In genomic region chr7:76063525-76063924, GRCh38 we compare ENCODE assay signal across 14 cellular contexts. TPM values are rescaled to one million over a fixed set of nuclear protein-coding genes. Genes with fewer than 3 reads are reported as not detected.
DNase-seq lines count a peak whose midpoint lies in the region; ATAC-seq and TF ChIP-seq lines count a peak whose summit lies in the region.
"Had no signal": no experiment of that assay in that cellular context is flagged by ENCODE, and none has a peak within 500 bp of the region (broad histone marks: within the 10 kb centered on the region; RNA-seq: fewer than 3 reads in every experiment).

No MANE protein-coding gene starts in this region.

- H3K9me3 ChIP-seq in heart right ventricle (no peaks in the 10 kb centered on the region), transverse colon (no peaks in the 10 kb centered on the region)

- DNase-seq in SIG-M5 treated with dmso at 0.1 percent for 504 hours (lab: John Stamatoyannopoulos, UW; ENCODE audit: unreplicated experiment) (peak; percentile 16), SIG-M5 (lab: John Stamatoyannopoulos, UW) (no peak), NCI-H345 (lab: John Stamatoyannopoulos, UW) (peak; percentile 63), heart right ventricle (peak; percentile 46 to 77), transverse colon (peak; percentile 85), osteocyte (ENCODE audit: extremely low spot score, unreplicated experiment) (no peak), NCI-H2107 (lab: John Stamatoyannopoulos, UW) (no peak)
- DNase-seq: activated CD4-positive, alpha-beta T cell treated with anti-CD3 and anti-CD28 coated beads for 1 hour; activated T-cell treated with anti-CD3 and anti-CD28 coated beads, Interleukin-2, amount 50 U/mL, for 48 hours; AML-193; HFFc6; NCI-H1048; stimulated activated CD4-positive, alpha-beta T cell treated with anti-CD3 and anti-CD28 coated beads, Interleukin-1b, Interleukin-23, amount 100 ng/mL, for 48 hours had no signal

- H3K27me3 ChIP-seq in heart right ventricle (no peaks in the 10 kb centered on the region), transverse colon (no peaks in the 10 kb centered on the region)

- H3K27ac ChIP-seq in heart right ventricle (peak overlapping the region in 2 of 10 donors; percentile 30 to 53), transverse colon (no peak overlapping the region)

- ATAC-seq in heart right ventricle (peak in 7 of 8 donors; percentile 38 to 58 (median 43)), GM18498 (IDR thresholded peaks at IDR 0.05; ENCODE audit: unreplicated experiment) (no peak)

- H3K36me3 ChIP-seq in heart right ventricle = peaks cover 4 to 94% (median 64%) of the 10 kb centered on the region in 9 donors
- peaks cover 0 to 70% (median 32%) of the 10 kb centered on the region in 4 donors for H3K36me3 ChIP-seq in transverse colon

- no peak for TF ChIP-seq POLR2A in transverse colon (IDR thresholded peaks at IDR 0.05)

- H3K27ac Mint-ChIP-seq in osteocyte (ENCODE audit: unreplicated experiment) = no peak overlapping the region
- H3K27ac Mint-ChIP-seq: HFFc6 had no signal

- intact Hi-C loops in heart right ventricle (cut with DNase I) = loop anchor here in 1 of 10 donors (10.0 kb wide), 1 partner anchor 221 kb away; no protein-coding TSS in a partner anchor
- intact Hi-C loops in transverse colon (cut with DNase I; ENCODE audit: low total_unique reads) = no loop called here

- in situ Hi-C loops in transverse colon (cut with MboI; ENCODE audit: low pct_ligation_motif_present in 1 of 4, low pct_unique_long_range_greater_than_20kb in 1 of 4, low sequenced_read_pairs in 3 of 4) = no loop called here

- peaks cover 1% of the 10 kb centered on the region for H3K4me1 Mint-ChIP-seq in osteocyte (ENCODE audit: unreplicated experiment)

- WGBS in heart right ventricle, 2 donors = 47 to 65% methylated on average over 14 of the region's 14 CpGs
- 77% methylated on average over 14 of the region's 14 CpGs; no CpG with 5 or more reads in 1 of the 2 donors for WGBS in transverse colon (ENCODE audit: low coverage in 1 of 2), 2 donors

- no peaks in the 10 kb centered on the region for H3K27me3 Mint-ChIP-seq in osteocyte (ENCODE audit: unreplicated experiment)

- TF ChIP-seq EP300 in transverse colon (IDR thresholded peaks at IDR 0.05; ENCODE audit: low read depth) = no peak

- no peak overlapping the region for H3K4me3 ChIP-seq in heart right ventricle
- H3K4me3 ChIP-seq in transverse colon = no peak overlapping the region

- peaks cover 58% of the 10 kb centered on the region for H3K36me3 Mint-ChIP-seq in osteocyte (ENCODE audit: unreplicated experiment)

- no peaks in the 10 kb centered on the region for H3K9me3 Mint-ChIP-seq in osteocyte (ENCODE audit: unreplicated experiment)
- H3K9me3 Mint-ChIP-seq: HFFc6 had no signal

- TF ChIP-seq CTCF in heart right ventricle (IDR thresholded peaks at IDR 0.05) (no peak), transverse colon (IDR thresholded peaks at IDR 0.05) (no peak), osteocyte (IDR thresholded peaks at IDR 0.05) (no peak)

- peaks cover 0 to 41% (median 22%) of the 10 kb centered on the region in 9 donors for H3K4me1 ChIP-seq in heart right ventricle
- H3K4me1 ChIP-seq in transverse colon = peaks cover 3 to 5% (median 4%) of the 10 kb centered on the region in 4 donors

- H3K4me3 Mint-ChIP-seq in osteocyte (ENCODE audit: unreplicated experiment) = no peak overlapping the region
- H3K4me3 Mint-ChIP-seq: HFFc6 had no signal

RNA-seq across cellular contexts. Expression of gene MDH2, which starts 15.6 kb away (rescaled TPM):
- total RNA-seq in heart right ventricle (100 to 1,000 TPM; 383 to 686 (median 453) TPM), transverse colon (100 to 1,000 TPM; 144 to 308 (median 152) TPM), osteocyte (119 and 133 TPM in 2 replicates)
- polyA plus RNA-seq in heart right ventricle = 100 to 1,000 TPM in 1 of 2 donors, 10 to 100 TPM in 1; 66.1 to 252 TPM

RNA-seq across cellular contexts. Expression of gene STYXL1, which starts 15.7 kb away (rescaled TPM):
- total RNA-seq in heart right ventricle (10 to 100 TPM; 11.0 to 30.0 (median 16.9) TPM), transverse colon (10 to 100 TPM in 2 of 4 donors, 1 to 10 TPM in 2; 3.4 to 51.9 (median 20.9) TPM), osteocyte (29.7 and 32.5 TPM in 2 replicates)
- 10 to 100 TPM; 41.5 to 53.9 TPM for polyA plus RNA-seq in heart right ventricle

Comparison
In these comparisons a context has a peak if more than half of its experiments do, and no peak if none do; other contexts are left out.
1. DNase-seq: peak in SIG-M5 treated with dmso at 0.1 percent for 504 hours (single experiment), NCI-H345 (single experiment), heart right ventricle (2 of 2) and transverse colon (single experiment); none in SIG-M5 (single experiment), osteocyte (single experiment) and NCI-H2107 (single experiment).